2 cellular contexts compared by ENCODE assay signal in genomic region chr10:93280121-93280698, GRCh38.
A peak's percentile ranks its signal among the peaks of the same experiment; 100 is the strongest.
TF ChIP-seq lines count a peak whose summit lies in the region.

No MANE protein-coding gene starts in this region.

TF ChIP-seq in GM23338, 12 proteins besides CTCF, POLR2A, EP300 and RAD21:
- TF ChIP-seq ZNF462 (CRISPR knock-in tag; IDR thresholded peaks at IDR 0.05) = peak; percentile 3; the same call in 1 of the 2 replicates
- TF ChIP-seq EZH2 (IDR thresholded peaks at IDR 0.05; ENCODE audit: low read depth, unreplicated experiment) = no peak
- peak; percentile 67; the same call in 1 of the 2 replicates for TF ChIP-seq NANOG (IDR thresholded peaks at IDR 0.05; ENCODE audit: borderline replicate concordance)

TF ChIP-seq in H1, 55 proteins besides CTCF, POLR2A, EP300 and RAD21:
- TF ChIP-seq SRF (IDR thresholded peaks at IDR 0.05; ENCODE audit: low read depth, low read length) (no peak), POLR2AphosphoS5 (IDR thresholded peaks at IDR 0.05; ENCODE audit: low read depth, low read length) (0 out of 2 replicates have a peak, but pooled peaks have one; percentile 42), EGR1 (IDR thresholded peaks at IDR 0.05; ENCODE audit: borderline replicate concordance, low read depth, low read length) (no peak), HDAC2 (IDR thresholded peaks at IDR 0.05; ENCODE audit: borderline replicate concordance in 1 of 2, low read depth in 2 of 2, low read length in 2 of 2) (0 out of 4 replicates have a peak, but pooled peaks of 1 of the 2 experiments have one; percentile 12), RFX5 (IDR thresholded peaks at IDR 0.05; ENCODE audit: borderline replicate concordance, low read depth, low read length) (no peak), KDM1A (IDR thresholded peaks at IDR 0.05; ENCODE audit: borderline replicate concordance, low read length) (no peak; the same call in 1 of the 2 replicates), SP1 (IDR thresholded peaks at IDR 0.05; ENCODE audit: low read depth, low read length) (peak; percentile 60; the same call in 1 of the 2 replicates), BCL11A (IDR thresholded peaks at IDR 0.05; ENCODE audit: low read depth in 2 of 2, low read length in 2 of 2) (peak in 1 of 2 experiments; percentile 15), MAX (IDR thresholded peaks at IDR 0.05) (peak; percentile 76; the same call in 1 of the 2 replicates), TEAD4 (IDR thresholded peaks at IDR 0.05; ENCODE audit: low read depth, low read length) (no peak), SIRT6 (IDR thresholded peaks at IDR 0.05; ENCODE audit: low read length) (no peak), TCF12 (IDR thresholded peaks at IDR 0.05; ENCODE audit: low read depth, low read length) (peak; percentile 95), GABPA (IDR thresholded peaks at IDR 0.05; ENCODE audit: borderline replicate concordance, insufficient read depth, low read length) (0 out of 2 replicates have a peak, but pooled peaks have one; percentile 18), JUN (IDR thresholded peaks at IDR 0.05; ENCODE audit: low read depth, low read length) (no peak), ATF2 (IDR thresholded peaks at IDR 0.05; ENCODE audit: low read length) (no peak; the same call in 1 of the 2 replicates)
